Comparison of ENCODE assay signal across 10 cellular contexts in genomic region chr11:93537767-93538261, GRCh38. TPM values are rescaled to one million over a fixed set of nuclear protein-coding genes. Genes with fewer than 3 reads are reported as not detected.
DNase-seq lines count a peak whose midpoint lies in the region; ATAC-seq, FAIRE-seq and TF ChIP-seq lines count a peak whose summit lies in the region.
"Had no signal": no experiment of that assay in that cellular context is flagged by ENCODE, and none has a peak within 500 bp of the region (broad histone marks: within the 10 kb centered on the region; RNA-seq: fewer than 3 reads in every experiment).

No MANE protein-coding gene starts in this region.

- BruUV-seq in mammary epithelial cell (replicated peaks; lab: Mats Ljungman, UMichigan): no TSS peak
- BruUV-seq in HepG2 (replicated peaks; lab: Mats Ljungman, UMichigan): no TSS peak

- DNase-seq in DMS79 (lab: John Stamatoyannopoulos, UW) (peak; percentile 69), DMS79 treated with DMSO at 0.1 percent for 48 hours (lab: John Stamatoyannopoulos, UW) (no peak), mammary epithelial cell (peak; percentile 26), HepG2 (ENCODE audit: low spot score) (no peak), upper lobe of right lung (peak; percentile 83)
- DNase-seq: NCI-H2171 had no signal

- no peak for TF ChIP-seq RAD21 in HepG2 (CRISPR knock-in tag; IDR thresholded peaks at IDR 0.05)

- TF ChIP-seq CTCF in mammary epithelial cell (conservative IDR thresholded peaks at IDR 0.05 in 1 of 2, IDR thresholded peaks at IDR 0.05 in 1 of 2; ENCODE audit: extremely low read depth in 1 of 2, insufficient read depth in 1 of 2, low read depth in 1 of 2, low read length in 2 of 2): no peak
- no peak for TF ChIP-seq CTCF in HepG2 (CRISPR knock-in tag; IDR thresholded peaks at IDR 0.05)
- no peak for TF ChIP-seq CTCF in upper lobe of right lung (IDR thresholded peaks at IDR 0.05)

- POLR2A ChIA-PET in HepG2 (lab: Yijun Ruan, JAX): interaction anchor here (0.6 to 2.3 kb wide), 3 partner anchors 7 to 53 kb away, joined by 3 to 6 read pairs (median 3); no protein-coding TSS in a partner anchor

- TF ChIP-seq EP300 in HepG2 (IDR thresholded peaks at IDR 0.05; ENCODE audit: low read depth in 2 of 2, low read length in 2 of 2) (no peak), HepG2 (CRISPR knock-in tag; IDR thresholded peaks at IDR 0.05; ENCODE audit: borderline replicate concordance) (no peak)

- no peak for FAIRE-seq in HepG2 (lab: Jason Lieb, UNC)
- FAIRE-seq: TTC549 had no signal

- H3K9ac ChIP-seq in mammary epithelial cell (ENCODE audit: insufficient read depth, low read length) (no peak overlapping the region), HepG2 (ENCODE audit: insufficient read depth, low read depth, low read length) (no peak overlapping the region)

- ATAC-seq in HepG2 (peak; percentile 11; the same call in 1 of the 3 replicates), upper lobe of right lung (peak; percentile 81), GM19467 (IDR thresholded peaks at IDR 0.05; ENCODE audit: unreplicated experiment) (no peak), HG02571 (IDR thresholded peaks at IDR 0.05; ENCODE audit: unreplicated experiment) (no peak), HG03354 (IDR thresholded peaks at IDR 0.05; ENCODE audit: poor library complexity, severe bottlenecking, unreplicated experiment) (no peak)

- no peak for TF ChIP-seq POLR2A in HepG2 (IDR thresholded peaks at IDR 0.05; ENCODE audit: insufficient read depth in 1 of 2, low read depth in 2 of 2, low read length in 2 of 2)

- peak overlapping the region; percentile 38 for H3K4me2 ChIP-seq in mammary epithelial cell (ENCODE audit: insufficient read depth, low read depth, low read length)
- 0 out of 2 replicates have a peak overlapping the region, but pooled peaks have one; percentile 8 for H3K4me2 ChIP-seq in HepG2 (ENCODE audit: low read depth, low read length)

- H3K4me3 ChIP-seq in mammary epithelial cell (replicated peaks in 1 of 3; ENCODE audit: insufficient read depth in 1 of 3, low read depth in 2 of 3, low read length in 3 of 3) (no peak overlapping the region), HepG2 (replicated peaks in 1 of 3; ENCODE audit: insufficient read depth in 1 of 3, low read depth in 2 of 3, low read length in 3 of 3) (no peak overlapping the region), upper lobe of right lung (peak overlapping the region; percentile 14)

- H3K79me2 ChIP-seq in mammary epithelial cell (ENCODE audit: insufficient read depth, low read length) (no peaks in the 10 kb centered on the region), HepG2 (ENCODE audit: insufficient read depth, low read length) (peaks cover 43% of the 10 kb centered on the region)

- in situ Hi-C loops in mammary epithelial cell (cut with MboI; ENCODE audit: low sequenced_read_pairs in 2 of 2): no loop called here
- in situ Hi-C loops in HepG2 (cut with HindIII; ENCODE audit: extremely low pct_ligation_motif_present, low pct_unique_long_range_greater_than_20kb): no loop called here

- H3K27ac ChIP-seq in mammary epithelial cell (ENCODE audit: insufficient read depth, low read depth, low read length): no peak overlapping the region
- H3K27ac ChIP-seq in HepG2 (ENCODE audit: extremely low read length, insufficient read depth, low read length): no peak overlapping the region
- H3K27ac ChIP-seq in upper lobe of right lung: peak overlapping the region; percentile 38

- intact Hi-C loops in mammary epithelial cell (cut with micrococcal nuclease): no loop called here
- intact Hi-C loops in HepG2 (cut with micrococcal nuclease; ENCODE audit: unreplicated experiment): no loop called here
- intact Hi-C loops in upper lobe of right lung (cut with DNase I): no loop called here

- H3K27me3 ChIP-seq in mammary epithelial cell (ENCODE audit: insufficient read depth, low read length) (no peaks in the 10 kb centered on the region), HepG2 (ENCODE audit: control insufficient read depth in 1 of 2, insufficient read depth in 2 of 2, low read length in 2 of 2) (no peaks in the 10 kb centered on the region), upper lobe of right lung (no peaks in the 10 kb centered on the region)

- H4K20me1 ChIP-seq in mammary epithelial cell (ENCODE audit: insufficient read depth, low read length) (no peaks in the 10 kb centered on the region), HepG2 (ENCODE audit: insufficient read depth, low read length) (no peaks in the 10 kb centered on the region)

- no peaks in the 10 kb centered on the region for H3K36me3 ChIP-seq in mammary epithelial cell (ENCODE audit: insufficient read depth, low read length)
- H3K36me3 ChIP-seq in HepG2 (replicated peaks in 1 of 2; ENCODE audit: control insufficient read depth in 1 of 2, insufficient read depth in 2 of 2, low read length in 2 of 2): no peaks in the 10 kb centered on the region
- H3K36me3 ChIP-seq in upper lobe of right lung: no peaks in the 10 kb centered on the region

- WGBS in mammary epithelial cell (ENCODE audit: low coverage, missing lambda C conversion rate): 60% methylated on average over 14 of the region's 14 CpGs
- WGBS in HepG2 (ENCODE audit: low lambda C conversion rate): 73% methylated on average over 9 of the region's 14 CpGs

- no peaks in the 10 kb centered on the region for H3K9me3 ChIP-seq in mammary epithelial cell (replicated peaks; ENCODE audit: insufficient read depth, low read length)
- no peaks in the 10 kb centered on the region for H3K9me3 ChIP-seq in HepG2 (ENCODE audit: low read length)
- H3K9me3 ChIP-seq in upper lobe of right lung: no peaks in the 10 kb centered on the region

- H2AFZ ChIP-seq in mammary epithelial cell (ENCODE audit: low read depth, low read length) (peak overlapping the region; percentile 78), HepG2 (ENCODE audit: low read length) (no peak overlapping the region)

- H3K4me1 ChIP-seq in mammary epithelial cell (ENCODE audit: insufficient read depth, low read length) (peaks cover 3% of the 10 kb centered on the region), HepG2 (ENCODE audit: insufficient read depth, low read length) (peaks cover 45% of the 10 kb centered on the region), upper lobe of right lung (peaks cover 58% of the 10 kb centered on the region)

- dilution Hi-C loops in mammary epithelial cell (cut with HindIII; ENCODE audit: low sequenced_read_pairs): no loop called here

- CTCF ChIA-PET in mammary epithelial cell (lab: Charles Lee; ENCODE audit: low non-redundant PET) (no interaction called here), HepG2 (lab: Yijun Ruan, JAX; ENCODE audit: low intra/inter-chr PET ratio, low total read pairs) (no interaction called here)

TF ChIP-seq in HepG2, 621 proteins besides CTCF, POLR2A, EP300 and RAD21:
- no peak for TF ChIP-seq PAX8 (CRISPR knock-in tag; IDR thresholded peaks at IDR 0.05; ENCODE audit: borderline replicate concordance)
- no peak for TF ChIP-seq ATF3 (CRISPR knock-in tag; IDR thresholded peaks at IDR 0.05)
- TF ChIP-seq FOSL2 (CRISPR knock-in tag; IDR thresholded peaks at IDR 0.05): peak; percentile 66
- TF ChIP-seq PPARG (CRISPR knock-in tag; conservative IDR thresholded peaks at IDR 0.05): 0 out of 2 replicates have a peak, but pooled peaks have one; percentile 5
- TF ChIP-seq CEBPG (CRISPR knock-in tag; IDR thresholded peaks at IDR 0.05): 0 out of 2 replicates have a peak, but pooled peaks have one; percentile 11

RNA-seq across cellular contexts. Expression of gene SMCO4, which starts 5.4 kb away (rescaled TPM):
- total RNA-seq in mammary epithelial cell (1 to 10 TPM; 2.2 to 3.6 TPM), HepG2 (2016; rRNA removed; fragmentation: Illumina TruSeq; extraction: Trizol) (26.8 and 28.5 TPM in 2 replicates), upper lobe of right lung (55.7 TPM)
- polyA plus RNA-seq in mammary epithelial cell (3.6 TPM), HepG2 (2011; rRNA removed) (10.6 and 11.7 TPM in 2 replicates)
- polyA minus RNA-seq in mammary epithelial cell: 6.1 TPM
- 32.8 and 44.9 TPM in 2 replicates for total RNA-seq in HepG2 (2016; cell fraction: cytosol; rRNA removed; fragmentation: Illumina TruSeq; extraction: Trizol; ENCODE audit: low read depth)
- 24.0 and 27.8 TPM in 2 replicates for total RNA-seq in HepG2 (2016; cell fraction: insoluble cytoplasmic fraction; rRNA removed; fragmentation: Illumina TruSeq; extraction: Trizol)
- total RNA-seq in HepG2 (2016; cell fraction: membrane; rRNA removed; fragmentation: Illumina TruSeq; extraction: Trizol): 39.9 and 58.1 TPM in 2 replicates
- 9.4 and 14.7 TPM in 2 replicates for total RNA-seq in HepG2 (2016; cell fraction: nucleus; rRNA removed; fragmentation: Illumina TruSeq; extraction: Trizol)
- polyA plus RNA-seq in HepG2 (2011; cell fraction: cytosol; rRNA removed): 8.0 and 8.3 TPM in 2 replicates
- polyA plus RNA-seq in HepG2 (2011; cell fraction: nucleus; rRNA removed): 7.7 and 10.0 TPM in 2 replicates
- polyA plus RNA-seq in HepG2 (2012): 19.1 and 21.9 TPM in 2 replicates
- polyA plus RNA-seq in HepG2 (2016; cell fraction: cytosol; fragmentation: Illumina TruSeq; extraction: Trizol; ENCODE audit: low read depth): 45.6 and 73.6 TPM in 2 replicates
- polyA plus RNA-seq in HepG2 (2016; cell fraction: insoluble cytoplasmic fraction; fragmentation: Illumina TruSeq; extraction: Trizol; ENCODE audit: low read depth): 34.5 and 47.2 TPM in 2 replicates
- polyA plus RNA-seq in HepG2 (2016; cell fraction: membrane; fragmentation: Illumina TruSeq; extraction: Trizol; ENCODE audit: low read depth): 48.5 and 75.7 TPM in 2 replicates
- 26.9 and 36.1 TPM in 2 replicates for polyA plus RNA-seq in HepG2 (2016; cell fraction: nucleus; fragmentation: Illumina TruSeq; extraction: Trizol; ENCODE audit: insufficient read depth, low read depth)
- polyA minus RNA-seq in HepG2 (2011; rRNA and poly(A)+ RNA removed; ENCODE audit: low replicate concordance): 1.9 and 16.7 TPM in 2 replicates
- 3.5 TPM in 1 of 2 replicates, not detected in the other for polyA minus RNA-seq in HepG2 (2011; cell fraction: cytosol; rRNA and poly(A)+ RNA removed)
- polyA minus RNA-seq in HepG2 (2011; cell fraction: nucleus; rRNA and poly(A)+ RNA removed): 2.2 and 6.6 TPM in 2 replicates

Comparison
In these comparisons a context has a peak if more than half of its experiments do, and no peak if none do; other contexts are left out.
1. DNase-seq: peak in DMS79 (single experiment), mammary epithelial cell (single experiment) and upper lobe of right lung (single experiment); none in DMS79 treated with DMSO at 0.1 percent for 48 hours (single experiment) and HepG2 (single experiment).
2. ATAC-seq: peak in HepG2 (single experiment) and upper lobe of right lung (single experiment); none in GM19467 (single experiment), HG02571 (single experiment) and HG03354 (single experiment).